Comparison of ENCODE assay signal across 17 cellular contexts in the genomic region with DNA sequence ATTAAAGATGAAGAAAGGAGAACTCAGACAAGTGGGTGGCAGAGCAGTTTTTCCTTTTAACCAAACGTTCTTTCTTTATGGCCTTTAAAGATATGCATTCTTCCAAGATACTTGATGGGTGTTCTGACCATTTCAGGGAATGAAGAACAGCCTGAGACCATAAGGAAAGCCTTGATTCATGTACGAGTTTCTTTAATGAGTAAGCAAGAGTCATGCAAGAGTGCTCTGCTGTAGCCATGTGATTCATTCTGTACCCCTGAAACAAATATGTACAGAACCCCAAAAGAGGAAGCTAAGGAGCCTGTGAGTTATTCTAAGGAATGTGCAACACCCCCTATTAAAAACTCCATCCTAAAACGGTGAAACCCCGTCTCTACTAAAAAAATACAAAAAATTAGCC.
DNase-seq lines count a peak whose midpoint lies in the region; ATAC-seq, FAIRE-seq and TF ChIP-seq lines count a peak whose summit lies in the region.
"Had no signal": no experiment of that assay in that cellular context is flagged by ENCODE, and none has a peak within 500 bp of the region (broad histone marks: within the 10 kb centered on the region; RNA-seq: fewer than 3 reads in every experiment).

No MANE protein-coding gene starts in this region.

- TF ChIP-seq EP300 in GM12878 (IDR thresholded peaks at IDR 0.05; ENCODE audit: borderline replicate concordance in 1 of 2, control insufficient read depth in 1 of 2, low read depth in 2 of 2, low read length in 2 of 2) = no peak

- DNase-seq in mammary epithelial cell (peak; percentile 67), MCF 10A (ENCODE audit: unreplicated experiment) (no peak), GM12878 (ENCODE audit: low read depth, low spot score) (peak; percentile 23), stromal cell of bone marrow (ENCODE audit: low read depth) (peak; percentile 45), mucosa of descending colon (no peak), amygdala (lab: John Stamatoyannopoulos, UW) (no peak)
- DNase-seq: amniotic stem cell; DND-41; immature natural killer cell; NCI-H1930; stimulated activated naive B cell treated with anti-CD40 and anti-IgM and Interleukin-4, amounts not matched to agents 10 μg/mL and 1 μg/mL and 100 μg/mL, for 72 hours had no signal

- no peak for FAIRE-seq in GM12878 (lab: Jason Lieb, UNC)
- FAIRE-seq: A204.1, HepG2, TTC549 had no signal

- no peaks in the 10 kb centered on the region for H3K27me3 ChIP-seq in mammary epithelial cell (ENCODE audit: insufficient read depth, low read length)
- H3K27me3 ChIP-seq in GM12878 (replicated peaks in 1 of 2; ENCODE audit: control insufficient read depth in 2 of 2, insufficient read depth in 2 of 2, low read length in 1 of 2) = peaks cover 4 to 9% of the 10 kb centered on the region in 2 experiments

- H3K79me2 ChIP-seq in mammary epithelial cell (ENCODE audit: insufficient read depth, low read length) (no peaks in the 10 kb centered on the region), GM12878 (ENCODE audit: control insufficient read depth, insufficient read depth, low read length) (no peaks in the 10 kb centered on the region)

- peaks cover 6% of the 10 kb centered on the region for H3K4me1 Mint-ChIP-seq in MCF 10A (ENCODE audit: insufficient read depth, unreplicated experiment)

- H3K4me3 ChIP-seq in mammary epithelial cell (replicated peaks in 1 of 3; ENCODE audit: insufficient read depth in 1 of 3, low read depth in 2 of 3, low read length in 3 of 3) (no peak overlapping the region), GM12878 (no peak overlapping the region), mucosa of descending colon (no peak overlapping the region)

- no peaks in the 10 kb centered on the region for H4K20me1 ChIP-seq in mammary epithelial cell (ENCODE audit: insufficient read depth, low read length)
- H4K20me1 ChIP-seq in GM12878 (ENCODE audit: control insufficient read depth, insufficient read depth) = no peaks in the 10 kb centered on the region

- H3K36me3 Mint-ChIP-seq in MCF 10A (ENCODE audit: insufficient read depth, unreplicated experiment) = no peaks in the 10 kb centered on the region
- H3K36me3 Mint-ChIP-seq: immature natural killer cell; stimulated activated naive B cell treated with anti-CD40 and anti-IgM and Interleukin-4, amounts not matched to agents 10 μg/mL and 1 μg/mL and 100 μg/mL, for 72 hours had no signal

- CTCF ChIA-PET in mammary epithelial cell (lab: Charles Lee; ENCODE audit: low non-redundant PET) (interaction anchor here (0.6 kb wide), 2 partner anchors 187 to 1604 kb away, joined by 6 to 7 read pairs; no protein-coding TSS in a partner anchor), MCF 10A (lab: Yijun Ruan, JAX) (interaction anchor here (0.7 to 6.5 kb wide), 8 partner anchors 10 to 515 kb away, joined by 3 to 98 read pairs (median 3); no protein-coding TSS in a partner anchor), GM12878 (lab: Yijun Ruan, JAX) (interaction anchor here (1.0 to 8.9 kb wide), 5 partner anchors 10 to 532 kb away, joined by 3 to 83 read pairs (median 15); no protein-coding TSS in a partner anchor)

- H2AFZ ChIP-seq in mammary epithelial cell (ENCODE audit: low read depth, low read length) (peak overlapping the region; percentile 14), GM12878 (ENCODE audit: control insufficient read depth, low read depth, low read length) (no peak overlapping the region)

- H3K9me3 ChIP-seq in mammary epithelial cell (replicated peaks; ENCODE audit: insufficient read depth, low read length) = no peaks in the 10 kb centered on the region
- H3K9me3 ChIP-seq in GM12878 (replicated peaks; ENCODE audit: control insufficient read depth, insufficient read depth, low read length) = no peaks in the 10 kb centered on the region
- H3K9me3 ChIP-seq in mucosa of descending colon = no peaks in the 10 kb centered on the region

- H3K9ac ChIP-seq in mammary epithelial cell (ENCODE audit: insufficient read depth, low read length) (no peak overlapping the region), GM12878 (ENCODE audit: control insufficient read depth, insufficient read depth, low read length) (no peak overlapping the region)

- H3K36me3 ChIP-seq in mammary epithelial cell (ENCODE audit: insufficient read depth, low read length) = no peaks in the 10 kb centered on the region
- H3K36me3 ChIP-seq in GM12878 (ENCODE audit: control insufficient read depth in 2 of 2, insufficient read depth in 2 of 2, low read length in 1 of 2) = no peaks in the 10 kb centered on the region
- no peaks in the 10 kb centered on the region for H3K36me3 ChIP-seq in mucosa of descending colon (ENCODE audit: low read depth)

- no peak for TF ChIP-seq RAD21 in GM12878 (IDR thresholded peaks at IDR 0.05; ENCODE audit: insufficient read depth, low read depth, low read length)

- POLR2A ChIA-PET in MCF 10A (lab: Yijun Ruan, JAX) = interaction anchor here (2.9 kb wide), 1 partner anchor 88 kb away, joined by 7 read pairs; no protein-coding TSS in a partner anchor
- POLR2A ChIA-PET in GM12878 (lab: Charles Lee) = no interaction called here

- TF ChIP-seq CTCF in mammary epithelial cell (conservative IDR thresholded peaks at IDR 0.05 in 1 of 2, IDR thresholded peaks at IDR 0.05 in 1 of 2; ENCODE audit: extremely low read depth in 1 of 2, insufficient read depth in 1 of 2, low read depth in 1 of 2, low read length in 2 of 2) (no peak), MCF 10A (IDR thresholded peaks at IDR 0.05; ENCODE audit: unreplicated experiment) (no peak), GM12878 (IDR thresholded peaks at IDR 0.05 in 2 of 3, conservative IDR thresholded peaks at IDR 0.05 in 1 of 3; ENCODE audit: control insufficient read depth in 2 of 3, extremely low read depth in 1 of 3, insufficient read depth in 1 of 3, low read depth in 3 of 3, low read length in 3 of 3) (no peak), mucosa of descending colon (IDR thresholded peaks at IDR 0.05) (no peak)

- RAD21 ChIA-PET in GM12878 (lab: Charles Lee; ENCODE audit: unreplicated experiment) = interaction anchor here (0.6 to 3.4 kb wide), 4 partner anchors 10 to 545 kb away, joined by 3 to 19 read pairs (median 4); no protein-coding TSS in a partner anchor

- dilution Hi-C loops in mammary epithelial cell (cut with HindIII; ENCODE audit: low sequenced_read_pairs) = no loop called here

- H3K4me3 Mint-ChIP-seq in MCF 10A (ENCODE audit: unreplicated experiment) = no peak overlapping the region
- H3K4me3 Mint-ChIP-seq: immature natural killer cell; nephron; stimulated activated naive B cell treated with anti-CD40 and anti-IgM and Interleukin-4, amounts not matched to agents 10 μg/mL and 1 μg/mL and 100 μg/mL, for 72 hours had no signal

- H3K27ac ChIP-seq in mammary epithelial cell (ENCODE audit: insufficient read depth, low read depth, low read length) (peak overlapping the region; percentile 31), GM12878 (ENCODE audit: control insufficient read depth, insufficient read depth) (no peak overlapping the region)

- H3K4me2 ChIP-seq in mammary epithelial cell (ENCODE audit: insufficient read depth, low read depth, low read length) = peak overlapping the region; percentile 36
- no peak overlapping the region for H3K4me2 ChIP-seq in GM12878 (ENCODE audit: control insufficient read depth, insufficient read depth)

- no peak overlapping the region for H3K27ac Mint-ChIP-seq in MCF 10A (ENCODE audit: low read depth, unreplicated experiment)
- H3K27ac Mint-ChIP-seq: immature natural killer cell; stimulated activated naive B cell treated with anti-CD40 and anti-IgM and Interleukin-4, amounts not matched to agents 10 μg/mL and 1 μg/mL and 100 μg/mL, for 72 hours had no signal

- no peak for TF ChIP-seq POLR2A in GM12878 (IDR thresholded peaks at IDR 0.05; ENCODE audit: low read depth, low read length)

- no peaks in the 10 kb centered on the region for H3K9me3 Mint-ChIP-seq in MCF 10A (ENCODE audit: unreplicated experiment)
- H3K9me3 Mint-ChIP-seq: immature natural killer cell; nephron; stimulated activated naive B cell treated with anti-CD40 and anti-IgM and Interleukin-4, amounts not matched to agents 10 μg/mL and 1 μg/mL and 100 μg/mL, for 72 hours had no signal

- SMC1A ChIA-PET in GM12878 (lab: Charles Lee; ENCODE audit: uncharacterized antibody, unreplicated experiment) = interaction anchor here (0.6 to 10.1 kb wide), 5 partner anchors 12 to 516 kb away, joined by 3 to 79 read pairs (median 4); no protein-coding TSS in a partner anchor

- ATAC-seq in HG03342 (IDR thresholded peaks at IDR 0.05; ENCODE audit: unreplicated experiment) (peak; percentile 75), GM12878 (peak; percentile 76), mucosa of descending colon (no peak), GM19324 (IDR thresholded peaks at IDR 0.05; ENCODE audit: low FRiP score, unreplicated experiment) (no peak)
- ATAC-seq: HepG2 had no signal

- intact Hi-C loops in mammary epithelial cell (cut with micrococcal nuclease) (loop anchor here (2.0 kb wide), 1 partner anchor 505 kb away; no protein-coding TSS in a partner anchor), MCF 10A (cut with micrococcal nuclease) (no loop called here), GM12878 (cut with micrococcal nuclease; ENCODE audit: unreplicated experiment) (no loop called here), mucosa of descending colon (cut with DNase I, micrococcal nuclease) (loop anchor here in 1 of 2 donors (10.0 kb wide), 2 partner anchors 87 to 187 kb away; no protein-coding TSS in a partner anchor)

- in situ Hi-C loops in mammary epithelial cell (cut with MboI; ENCODE audit: low sequenced_read_pairs in 2 of 2) = loop anchor here in 1 of 2 donors (25.0 kb wide), 1 partner anchor 180 kb away; no protein-coding TSS in a partner anchor
- in situ Hi-C loops in GM12878 (cut with MboI) = no loop called here

- H3K4me1 ChIP-seq in mammary epithelial cell (ENCODE audit: insufficient read depth, low read length) (peaks cover 46% of the 10 kb centered on the region), GM12878 (ENCODE audit: control insufficient read depth, insufficient read depth, low read length) (no peaks in the 10 kb centered on the region), mucosa of descending colon (ENCODE audit: low read depth) (no peaks in the 10 kb centered on the region)

- no TSS peak for BruUV-seq in mammary epithelial cell (replicated peaks; lab: Mats Ljungman, UMichigan)
- no TSS peak for BruUV-seq in MCF 10A (replicated peaks; lab: Mats Ljungman, UMichigan)
- BruUV-seq in GM12878 (replicated peaks; lab: Mats Ljungman, UMichigan) = no TSS peak

- no peaks in the 10 kb centered on the region for H3K27me3 Mint-ChIP-seq in MCF 10A (ENCODE audit: insufficient read depth, unreplicated experiment)

- 32% methylated on average over 4 of the region's 4 CpGs for WGBS in mammary epithelial cell (ENCODE audit: low coverage, missing lambda C conversion rate)
- WGBS in GM12878 (ENCODE audit: insufficient coverage, insufficient replicate concordance, low lambda C conversion rate, missing lambda C conversion rate) = 0% methylated on average over 4 of the region's 4 CpGs

TF ChIP-seq in GM12878, 131 proteins besides CTCF, POLR2A, EP300 and RAD21 (continues in another document):
- TF ChIP-seq IKZF2 (IDR thresholded peaks at IDR 0.05) (peak; percentile 17 to 47; a peak in 1 of 4 replicates), NFYA (IDR thresholded peaks at IDR 0.05; ENCODE audit: borderline replicate concordance, low read depth, low read length) (no peak), MTA2 (IDR thresholded peaks at IDR 0.05; ENCODE audit: low read depth) (peak; percentile 21; the same call in 1 of the 2 replicates), PAX5 (IDR thresholded peaks at IDR 0.05; ENCODE audit: borderline replicate concordance, low read depth, low read length) (0 out of 2 replicates have a peak, but pooled peaks have one; percentile 31)

Comparison
In these comparisons a context has a peak if more than half of its experiments do, and no peak if none do; other contexts are left out.
1. DNase-seq: peak in mammary epithelial cell (single experiment), GM12878 (single experiment) and stromal cell of bone marrow (single experiment); none in MCF 10A (single experiment), mucosa of descending colon (0 of 3) and amygdala (0 of 56).
2. ATAC-seq: peak in HG03342 (single experiment) and GM12878 (single experiment); none in mucosa of descending colon (single experiment) and GM19324 (single experiment).